In the genomic region with DNA sequence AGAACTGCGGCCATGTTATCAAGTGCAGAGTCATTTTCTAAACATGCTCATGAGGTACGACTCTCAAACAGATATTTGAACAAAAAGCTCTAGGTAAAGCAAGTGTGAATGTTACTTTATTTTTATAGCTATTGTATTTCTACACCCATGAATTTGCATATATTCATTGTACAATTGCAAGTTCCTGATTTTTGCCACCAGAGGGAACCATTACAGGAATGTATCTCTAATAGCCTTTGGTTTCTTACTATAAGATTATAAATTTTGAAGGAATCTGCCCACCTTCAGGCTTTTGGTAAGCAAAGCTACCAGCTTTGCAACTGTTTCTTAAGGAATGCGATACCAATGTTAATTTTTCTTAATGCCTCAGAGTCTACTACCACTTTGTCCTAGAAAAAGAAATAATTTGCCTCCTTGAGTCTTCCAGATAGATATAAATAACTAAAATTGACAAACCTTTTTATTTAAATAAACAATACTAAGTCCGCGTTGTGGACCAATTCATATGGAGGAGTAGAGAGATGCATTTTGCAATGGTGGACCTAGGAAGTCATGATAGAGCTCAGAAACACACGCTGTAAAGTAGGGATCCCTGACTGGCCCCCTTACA, we compare ENCODE assay signal across 8 cellular contexts.
DNase-seq lines count a peak whose midpoint lies in the region; ATAC-seq, FAIRE-seq and TF ChIP-seq lines count a peak whose summit lies in the region.

No MANE protein-coding gene starts in this region.

- no peak for TF ChIP-seq POLR2A in K562 (conservative IDR thresholded peaks at IDR 0.05)

- peaks cover 93% of the 10 kb centered on the region for H3K36me3 ChIP-seq in K562 (ENCODE audit: control insufficient read depth, insufficient read depth, low read length)

- TF ChIP-seq CTCF in CD14-positive monocyte (IDR thresholded peaks at IDR 0.05) (peak; percentile 72), K562 (IDR thresholded peaks at IDR 0.05 in 2 of 3, conservative IDR thresholded peaks at IDR 0.05 in 1 of 3; ENCODE audit: insufficient read depth in 2 of 3, low read depth in 1 of 3, low read length in 3 of 3) (peak in 2 of 3 experiments; percentile 50 to 58; a peak in 4 of 6 replicates)

- H3K4me3 Mint-ChIP-seq in CD14-positive monocyte = no peak overlapping the region

- H3K27ac Mint-ChIP-seq in CD14-positive monocyte = peak overlapping the region in 1 of 7 donors; percentile 2

- no peaks in the 10 kb centered on the region for H3K9me3 ChIP-seq in K562 (replicated peaks; ENCODE audit: control insufficient read depth, insufficient read depth, low read depth, low read length)

- H3K4me1 ChIP-seq in K562 (replicated peaks in 1 of 2; ENCODE audit: control insufficient read depth in 2 of 2, insufficient read depth in 2 of 2, low read length in 2 of 2) = no peaks in the 10 kb centered on the region

- 98% methylated on average over 6 of the region's 6 CpGs for WGBS in K562 (ENCODE audit: insufficient coverage, low coverage, missing lambda C conversion rate)

- peaks cover 0 to 1% (median 0%) of the 10 kb centered on the region in 3 donors for H3K27me3 Mint-ChIP-seq in CD14-positive monocyte (ENCODE audit: low read depth in 3 of 3)

- intact Hi-C loops in CD14-positive monocyte (cut with micrococcal nuclease) (no loop called here), K562 (cut with micrococcal nuclease) (no loop called here)

- H3K4me3 ChIP-seq in K562 = no peak overlapping the region

- POLR2A ChIA-PET in K562 (lab: Yijun Ruan, JAX) = interaction anchor here (0.7 kb wide), 1 partner anchor 263 kb away, joined by 3 read pairs; no protein-coding TSS in a partner anchor

- H3K4me2 ChIP-seq in K562 (ENCODE audit: insufficient read depth, low read length) = no peak overlapping the region

- no peak overlapping the region for H3K9ac ChIP-seq in K562 (ENCODE audit: insufficient read depth in 1 of 2, low read depth in 2 of 2, low read length in 2 of 2)

- no peaks in the 10 kb centered on the region for H3K9me1 ChIP-seq in K562 (ENCODE audit: control insufficient read depth, insufficient read depth, low read length)

- H3K36me3 Mint-ChIP-seq in CD14-positive monocyte = peaks cover 36 to 57% of the 10 kb centered on the region in 2 donors

- TF ChIP-seq RAD21 in Ishikawa (IDR thresholded peaks at IDR 0.05; ENCODE audit: low read depth) (peak; percentile 12; the same call in 1 of the 2 replicates), K562 (CRISPR knock-in tag; conservative IDR thresholded peaks at IDR 0.05 in 1 of 2, IDR thresholded peaks at IDR 0.05 in 1 of 2) (peak; percentile 16 to 41; a peak in 2 of 4 replicates)

- no peaks in the 10 kb centered on the region for H3K79me2 ChIP-seq in K562 (ENCODE audit: control insufficient read depth, insufficient read depth, low read length)

- no peak overlapping the region for H3K27ac ChIP-seq in K562 (ENCODE audit: extremely low read depth, low read depth, low read length)

- DNase-seq in CD14-positive monocyte (ENCODE audit: low spot score) = no peak
- peak; percentile 26 to 38 (median 30) for DNase-seq in K562 (ENCODE audit: extremely low read depth in 1 of 4, low spot score in 3 of 4)
- DNase-seq in medulla oblongata (ENCODE audit: extremely low spot score) = peak; percentile 14
- no peak for DNase-seq in C1 segment of cervical spinal cord (lab: John Stamatoyannopoulos, UW)

- H2AFZ ChIP-seq in K562 (ENCODE audit: low read depth, low read length) = no peak overlapping the region

- CTCF ChIA-PET in K562 (lab: Yijun Ruan, JAX; ENCODE audit: low intra/inter-chr PET ratio) = no interaction called here

- no TSS peak for BruUV-seq in K562 (replicated peaks; lab: Mats Ljungman, UMichigan)

- in situ Hi-C loops in K562 (cut with MboI) = no loop called here

- no peak for TF ChIP-seq EP300 in Ishikawa (IDR thresholded peaks at IDR 0.05; ENCODE audit: borderline replicate concordance)
- TF ChIP-seq EP300 in K562 (IDR thresholded peaks at IDR 0.05; ENCODE audit: low read length) = no peak

- H3K4me1 Mint-ChIP-seq in CD14-positive monocyte = no peaks in the 10 kb centered on the region

- peak; percentile 26 for FAIRE-seq in K562 (lab: Jason Lieb, UNC)

- H3K27me3 ChIP-seq in K562 (ENCODE audit: control insufficient read depth in 2 of 2, insufficient read depth in 2 of 2, low read length in 2 of 2) = no peaks in the 10 kb centered on the region

- no peaks in the 10 kb centered on the region for H4K20me1 ChIP-seq in K562 (replicated peaks; ENCODE audit: control insufficient read depth, insufficient read depth, low read length)

- ATAC-seq in K562 = peak; percentile 74
- ATAC-seq in GM18858 (IDR thresholded peaks at IDR 0.05; ENCODE audit: unreplicated experiment) = no peak
- ATAC-seq in HG02610 (IDR thresholded peaks at IDR 0.05; ENCODE audit: unreplicated experiment) = no peak
- no peak for ATAC-seq in HG03039 (IDR thresholded peaks at IDR 0.05; ENCODE audit: unreplicated experiment)

- H3K9me3 Mint-ChIP-seq in CD14-positive monocyte = peaks cover 0 to 5% (median 2%) of the 10 kb centered on the region in 7 donors

TF ChIP-seq in Ishikawa, 13 proteins besides CTCF, POLR2A, EP300 and RAD21:
- TF ChIP-seq ZBTB7A (IDR thresholded peaks at IDR 0.05; ENCODE audit: low read depth) (no peak), TEAD4 (IDR thresholded peaks at IDR 0.05) (peak; percentile 48; the same call in 1 of the 2 replicates)

TF ChIP-seq in K562, 482 proteins besides CTCF, POLR2A, EP300 and RAD21:
- TF ChIP-seq, protein P1, sequence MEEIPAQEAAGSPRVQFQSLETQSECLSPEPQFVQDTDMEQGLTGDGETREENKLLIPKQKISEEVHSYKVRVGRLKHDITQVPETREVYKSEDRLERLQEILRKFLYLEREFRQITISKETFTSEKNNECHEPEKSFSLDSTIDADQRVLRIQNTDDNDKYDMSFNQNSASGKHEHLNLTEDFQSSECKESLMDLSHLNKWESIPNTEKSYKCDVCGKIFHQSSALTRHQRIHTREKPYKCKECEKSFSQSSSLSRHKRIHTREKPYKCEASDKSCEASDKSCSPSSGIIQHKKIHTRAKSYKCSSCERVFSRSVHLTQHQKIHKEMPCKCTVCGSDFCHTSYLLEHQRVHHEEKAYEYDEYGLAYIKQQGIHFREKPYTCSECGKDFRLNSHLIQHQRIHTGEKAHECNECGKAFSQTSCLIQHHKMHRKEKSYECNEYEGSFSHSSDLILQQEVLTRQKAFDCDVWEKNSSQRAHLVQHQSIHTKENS (CRISPR knock-in tag; IDR thresholded peaks at IDR 0.05) = no peak
- TF ChIP-seq ZNF583 (CRISPR knock-in tag; IDR thresholded peaks at IDR 0.05) = no peak
- TF ChIP-seq, protein P2, sequence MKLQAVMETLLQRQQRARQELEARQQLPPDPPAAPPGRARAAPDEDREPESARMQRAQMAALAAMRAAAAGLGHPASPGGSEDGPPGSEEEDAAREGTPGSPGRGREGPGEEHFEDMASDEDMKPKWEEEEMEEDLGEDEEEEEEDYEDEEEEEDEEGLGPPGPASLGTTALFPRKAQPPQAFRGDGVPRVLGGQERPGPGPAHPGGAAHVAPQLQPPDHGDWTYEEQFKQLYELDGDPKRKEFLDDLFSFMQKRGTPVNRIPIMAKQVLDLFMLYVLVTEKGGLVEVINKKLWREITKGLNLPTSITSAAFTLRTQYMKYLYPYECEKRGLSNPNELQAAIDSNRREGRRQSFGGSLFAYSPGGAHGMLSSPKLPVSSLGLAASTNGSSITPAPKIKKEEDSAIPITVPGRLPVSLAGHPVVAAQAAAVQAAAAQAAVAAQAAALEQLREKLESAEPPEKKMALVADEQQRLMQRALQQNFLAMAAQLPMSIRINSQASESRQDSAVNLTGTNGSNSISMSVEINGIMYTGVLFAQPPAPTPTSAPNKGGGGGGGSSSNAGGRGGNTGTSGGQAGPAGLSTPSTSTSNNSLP (IDR thresholded peaks at IDR 0.05; ENCODE audit: borderline replicate concordance, low read depth, low read length) = 0 out of 2 replicates have a peak, but pooled peaks have one; percentile 35
- peak; percentile 19; the same call in 1 of the 2 replicates for TF ChIP-seq TEAD4 (IDR thresholded peaks at IDR 0.05; ENCODE audit: low read length)
- TF ChIP-seq TEAD4 (CRISPR knock-in tag; IDR thresholded peaks at IDR 0.05; ENCODE audit: borderline replicate concordance) = no peak
- no peak for TF ChIP-seq NCOA1 (IDR thresholded peaks at IDR 0.05; ENCODE audit: low read depth)
- TF ChIP-seq SOX6 (IDR thresholded peaks at IDR 0.05) = no peak
- no peak for TF ChIP-seq ZNF445 (CRISPR knock-in tag; IDR thresholded peaks at IDR 0.05; ENCODE audit: low read depth)
- TF ChIP-seq SNAPC5 (CRISPR knock-in tag; IDR thresholded peaks at IDR 0.05) = no peak
- TF ChIP-seq GTF2E2 (tag; IDR thresholded peaks at IDR 0.05) = no peak
- 0 out of 2 replicates have a peak, but pooled peaks have one; percentile 8 for TF ChIP-seq SMC3 (conservative IDR thresholded peaks at IDR 0.05; ENCODE audit: insufficient read depth, low read depth, low read length)
- no peak for TF ChIP-seq ZNF354B (CRISPR knock-in tag; IDR thresholded peaks at IDR 0.05)
- no peak for TF ChIP-seq HDAC6 (IDR thresholded peaks at IDR 0.05; ENCODE audit: low read depth, low read length)
- no peak for TF ChIP-seq DIDO1 (tag; IDR thresholded peaks at IDR 0.05; ENCODE audit: low read depth)

Comparison
In these comparisons a context has a peak if more than half of its experiments do, and no peak if none do; other contexts are left out.
1. DNase-seq: peak in K562 (4 of 4) and medulla oblongata (single experiment); none in CD14-positive monocyte (single experiment) and C1 segment of cervical spinal cord (0 of 14).